10 cellular contexts compared by ENCODE assay signal in genomic region chr9:92242115-92242778, GRCh38. TPM values are rescaled to one million over a fixed set of nuclear protein-coding genes. Genes with fewer than 3 reads are reported as not detected.
DNase-seq lines count a peak whose midpoint lies in the region; TF ChIP-seq lines count a peak whose summit lies in the region.
"Had no signal": no experiment of that assay in that cellular context is flagged by ENCODE, and none has a peak within 500 bp of the region (broad histone marks: within the 10 kb centered on the region; RNA-seq: fewer than 3 reads in every experiment).

No MANE protein-coding gene starts in this region.

- H3K4me3 Mint-ChIP-seq in CD8-positive, alpha-beta memory T cell, result no peak overlapping the region
- H3K4me3 Mint-ChIP-seq: IgD-negative memory B cell, naive B cell had no signal

- no peak overlapping the region for H3K27ac ChIP-seq in CD8-positive, alpha-beta memory T cell (ENCODE audit: low read depth, low read length)

- H3K4me1 ChIP-seq in CD8-positive, alpha-beta memory T cell (ENCODE audit: insufficient read depth, low read length), result no peaks in the 10 kb centered on the region

- TF ChIP-seq CTCF in GM10266 (IDR thresholded peaks at IDR 0.05; ENCODE audit: control insufficient read depth, insufficient read depth, low read depth, missing control alignments) (peak; percentile 4), retinal pigment epithelial cell (conservative IDR thresholded peaks at IDR 0.05; ENCODE audit: low read depth, low read length) (peak; percentile 46)

- peaks cover 14 to 98% (median 50%) of the 10 kb centered on the region in 3 donors for H3K36me3 Mint-ChIP-seq in CD8-positive, alpha-beta memory T cell

- peak overlapping the region in 2 of 8 donors; percentile 15 to 47 for H3K27ac Mint-ChIP-seq in CD8-positive, alpha-beta memory T cell
- H3K27ac Mint-ChIP-seq: naive B cell had no signal

- POLR2A ChIA-PET in CD8-positive, alpha-beta memory T cell (lab: Charles Lee), result no interaction called here

- CTCF ChIA-PET in CD8-positive, alpha-beta memory T cell (lab: Charles Lee), result interaction anchor here (1.1 kb wide), 1 partner anchor 102 kb away, joined by 3 read pairs; no protein-coding TSS in a partner anchor

- H3K9me3 Mint-ChIP-seq in CD8-positive, alpha-beta memory T cell, result no peaks in the 10 kb centered on the region
- H3K9me3 Mint-ChIP-seq: IgD-negative memory B cell, naive B cell had no signal

- H3K27me3 Mint-ChIP-seq in CD8-positive, alpha-beta memory T cell, result no peaks in the 10 kb centered on the region
- H3K27me3 Mint-ChIP-seq: IgD-negative memory B cell, naive B cell had no signal

- H3K27me3 ChIP-seq in CD8-positive, alpha-beta memory T cell (ENCODE audit: insufficient read depth, low read length, poor library complexity, severe bottlenecking), result no peaks in the 10 kb centered on the region

- no peak overlapping the region for H3K4me3 ChIP-seq in retinal pigment epithelial cell (ENCODE audit: low read length)
- no peak overlapping the region for H3K4me3 ChIP-seq in CD8-positive, alpha-beta memory T cell (ENCODE audit: low read length)

- H3K9me3 ChIP-seq in CD8-positive, alpha-beta memory T cell (ENCODE audit: low read length), result no peaks in the 10 kb centered on the region

- DNase-seq in GM10266 (ENCODE audit: extremely low spot score) (no peak), RPMI7951 (ENCODE audit: low read depth) (peak; percentile 16), fibroblast of peridontal ligament (ENCODE audit: extremely low read depth) (peak; percentile 72), retinal pigment epithelial cell (ENCODE audit: low read depth) (no peak), HuH-7 (ENCODE audit: low spot score) (no peak), medulla oblongata (ENCODE audit: extremely low spot score) (no peak)
- DNase-seq in CD8-positive, alpha-beta memory T cell, result no peak
- DNase-seq: naive B cell, T-helper 1 cell had no signal

- H3K36me3 ChIP-seq in CD8-positive, alpha-beta memory T cell (ENCODE audit: insufficient read depth, low read length), result peaks cover 82% of the 10 kb centered on the region

- H3K4me1 Mint-ChIP-seq in CD8-positive, alpha-beta memory T cell, result no peaks in the 10 kb centered on the region
- H3K4me1 Mint-ChIP-seq: IgD-negative memory B cell had no signal

RNA-seq across cellular contexts. Expression of gene IARS1, which starts 51.2 kb away (rescaled TPM):
- total RNA-seq in RPMI7951 (2014; rRNA removed; shearing (Covaris generic)), result 123 and 143 TPM in 2 replicates
- total RNA-seq in CD8-positive, alpha-beta memory T cell, result 100 to 1,000 TPM; 227 to 230 TPM
- 60.3 TPM for polyA plus RNA-seq in CD8-positive, alpha-beta memory T cell

Comparison
In these comparisons a context has a peak if more than half of its experiments do, and no peak if none do; other contexts are left out.
1. DNase-seq: peak in RPMI7951 (single experiment) and fibroblast of peridontal ligament (single experiment); none in GM10266 (single experiment), retinal pigment epithelial cell (single experiment), HuH-7 (single experiment), medulla oblongata (single experiment) and CD8-positive, alpha-beta memory T cell (0 of 5).